ENCODE assay signal across 6 cellular contexts in the genomic region with DNA sequence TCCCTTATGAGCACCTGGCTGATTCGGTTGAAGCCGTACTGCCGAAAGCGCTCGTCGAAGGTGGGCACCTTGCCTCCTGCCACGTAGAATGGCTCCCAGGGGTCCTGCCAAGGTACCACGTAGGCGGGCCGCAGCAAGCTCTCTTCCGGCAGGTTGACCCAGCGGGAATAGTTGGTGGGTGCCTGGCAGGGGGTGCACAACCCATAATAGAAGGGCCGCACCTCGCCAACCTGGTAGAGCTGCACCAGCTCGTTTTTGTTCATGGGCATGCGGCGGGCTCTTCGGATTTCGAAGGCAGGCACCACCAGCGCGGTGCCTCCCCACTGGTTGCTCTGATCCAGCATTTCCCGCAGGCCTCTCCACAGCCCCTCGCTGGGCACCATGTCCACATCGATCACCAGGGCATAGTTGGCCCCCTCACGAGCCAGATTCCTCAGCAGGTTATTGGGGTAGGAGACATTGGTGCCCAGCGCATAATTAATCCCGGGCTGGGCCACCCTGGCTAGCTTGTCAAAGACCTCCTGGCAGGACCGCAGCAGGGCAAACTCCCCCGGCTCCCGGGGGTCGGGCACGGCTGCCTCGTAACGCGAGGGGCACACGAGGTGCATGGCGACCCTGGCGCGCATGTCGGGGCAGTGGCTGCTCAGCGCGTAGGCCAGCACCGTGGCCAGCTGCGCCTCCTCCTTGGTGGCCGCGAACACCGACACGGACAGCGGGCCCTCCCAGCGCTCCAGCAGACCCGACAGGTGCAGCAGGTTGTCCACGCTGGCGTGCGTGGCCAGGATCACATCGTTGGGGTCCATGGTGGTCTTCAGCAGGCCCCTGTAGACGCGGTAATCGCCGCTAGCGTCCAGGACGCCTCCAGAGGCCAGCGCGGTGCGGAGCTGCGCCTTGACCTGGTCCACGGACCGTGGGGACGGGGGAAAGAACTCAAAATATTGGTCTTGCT. TPM values are rescaled to one million over a fixed set of nuclear protein-coding genes. Genes with fewer than 3 reads are reported as not detected.
DNase-seq lines count a peak whose midpoint lies in the region; ATAC-seq and TF ChIP-seq lines count a peak whose summit lies in the region.

No MANE protein-coding gene starts in this region.

- H3K4me1 ChIP-seq in H9 (ENCODE audit: insufficient read depth, low read length) (no peaks in the 10 kb centered on the region), muscle layer of duodenum (ENCODE audit: control insufficient read depth in 1 of 2, insufficient read depth in 2 of 2, low read length in 2 of 2) (peaks cover 23 to 42% of the 10 kb centered on the region in 2 donors)

- H2BK20ac ChIP-seq in H9 (ENCODE audit: low read depth, low read length, poor library complexity, severe bottlenecking) = no peak overlapping the region

- no peaks in the 10 kb centered on the region for H3K9me3 ChIP-seq in H9 (ENCODE audit: control insufficient read depth, low read depth, low read length)
- H3K9me3 ChIP-seq in muscle layer of duodenum (ENCODE audit: control insufficient read depth in 1 of 2, low read length in 2 of 2) = no peaks in the 10 kb centered on the region

- H3K18ac ChIP-seq in H9 (ENCODE audit: insufficient read length, low read depth, low read length) = peak overlapping the region; percentile 37

- DNase-seq in H9 (no peak), GOT3 (lab: John Stamatoyannopoulos, UW) (no peak)
- no peak for DNase-seq in stimulated activated CD4-positive, alpha-beta T cell treated with anti-CD3 and anti-CD28 coated beads, Interleukin-4, amount 100 ng/mL, for 24 hours

- no peak overlapping the region for H2BK15ac ChIP-seq in H9 (ENCODE audit: low read depth, low read length)

- peaks cover 26 to 28% of the 10 kb centered on the region in 2 experiments for H3K4me1 Mint-ChIP-seq in H9

- H3K23ac ChIP-seq in H9 (ENCODE audit: insufficient read length, low read depth, low read length) = no peak overlapping the region

- H3K27ac ChIP-seq in H9 (ENCODE audit: insufficient read length, low read depth, low read length) = no peak overlapping the region
- H3K27ac ChIP-seq in angular gyrus (ENCODE audit: low read depth, low read length) = peak overlapping the region; percentile 98
- peak overlapping the region; percentile 70 for H3K27ac ChIP-seq in muscle layer of duodenum (ENCODE audit: low read length)

- peak overlapping the region; percentile 95 to 98 for H3K4me3 Mint-ChIP-seq in H9

- H2BK5ac ChIP-seq in H9 (ENCODE audit: insufficient read length, low read length) = no peak overlapping the region

- WGBS in H9 (ENCODE audit: extremely low coverage, insufficient read length, low lambda C conversion rate) = no CpG with 5 or more reads among the region's 68 CpGs

- peaks cover 2% of the 10 kb centered on the region; the same call in 1 of the 2 replicates for H3K79me2 ChIP-seq in H9 (ENCODE audit: insufficient read depth, low read length)

- peaks cover 0 to 3% of the 10 kb centered on the region in 2 experiments; a peak in 4 of 5 replicates for H3K9me3 Mint-ChIP-seq in H9

- H3K27me3 Mint-ChIP-seq in H9 (ENCODE audit: low read depth) = peaks cover 4% of the 10 kb centered on the region

- no peak overlapping the region for H4K5ac ChIP-seq in H9 (ENCODE audit: insufficient read length, low read depth, low read length)

- TF ChIP-seq CTCF in H9 (conservative IDR thresholded peaks at IDR 0.05) = no peak

- no peak overlapping the region for H3T11ph ChIP-seq in H9 (ENCODE audit: low read length)

- H3K4me3 ChIP-seq in muscle layer of duodenum (ENCODE audit: low read depth in 1 of 2, low read length in 2 of 2) = peak overlapping the region; percentile 89 to 93

- H3K9ac ChIP-seq in H9 (ENCODE audit: extremely low read depth, insufficient read length, low read length) = peak overlapping the region; percentile 80

- no peak overlapping the region for H2BK120ac ChIP-seq in H9 (ENCODE audit: low read depth, low read length, poor library complexity, severe bottlenecking)

- no peak overlapping the region for H2BK12ac ChIP-seq in H9 (ENCODE audit: insufficient read length, low read depth, low read length)

- H3K4ac ChIP-seq in H9 (ENCODE audit: low read depth, low read length) = no peak overlapping the region

- H3K27ac Mint-ChIP-seq in H9 = peak overlapping the region in 1 of 3 experiments; percentile 44; a peak in 2 of 7 replicates

- H3K36me3 ChIP-seq in muscle layer of duodenum (ENCODE audit: control insufficient read depth in 1 of 2, insufficient read depth in 2 of 2, low read length in 2 of 2) = peaks cover 5 to 8% of the 10 kb centered on the region in 2 donors

- peaks cover 4 to 15% (median 5%) of the 10 kb centered on the region in 3 experiments for H3K36me3 Mint-ChIP-seq in H9 (ENCODE audit: insufficient read depth in 1 of 3, low read depth in 3 of 3)

- peak overlapping the region; percentile 81; the same call in 1 of the 2 replicates for H3K14ac ChIP-seq in H9 (ENCODE audit: insufficient read depth, low read length)

- peaks cover 18% of the 10 kb centered on the region for H3K23me2 ChIP-seq in H9 (ENCODE audit: insufficient read length, low read depth, low read length, poor library complexity, severe bottlenecking)

- H4K91ac ChIP-seq in H9 (ENCODE audit: insufficient read length, low read depth, low read length) = no peak overlapping the region

- H3K79me1 ChIP-seq in H9 (ENCODE audit: insufficient read depth, low read depth, low read length, poor library complexity, severe bottlenecking) = no peaks in the 10 kb centered on the region

- H3K4me2 ChIP-seq in H9 (ENCODE audit: insufficient read depth, insufficient read length, low read length) = peak overlapping the region; percentile 67

- no peak overlapping the region for H3K56ac ChIP-seq in H9 (ENCODE audit: insufficient read length, low read depth, low read length)

- H4K20me1 ChIP-seq in H9 (ENCODE audit: control insufficient read depth, insufficient read depth, insufficient read length) = peaks cover 3% of the 10 kb centered on the region

- H2AK5ac ChIP-seq in H9 (ENCODE audit: insufficient read length, low read length) = no peak overlapping the region

- H3K27me3 ChIP-seq in H9 (ENCODE audit: insufficient read depth, low read length) (no peaks in the 10 kb centered on the region), muscle layer of duodenum (ENCODE audit: low read depth, low read length) (no peaks in the 10 kb centered on the region)

- H4K8ac ChIP-seq in H9 (replicated peaks; ENCODE audit: insufficient read length, low read depth, low read length) = no peak overlapping the region

- no peak for ATAC-seq in GM19023 (IDR thresholded peaks at IDR 0.05; ENCODE audit: unreplicated experiment)

- H2AFZ ChIP-seq in H9 (ENCODE audit: low read length) = no peak overlapping the region

RNA-seq across cellular contexts. Expression of a gene that starts 0.7 kb away (rescaled TPM):
- 24.3 and 26.3 TPM in 2 replicates for total RNA-seq in H9 (2021)

RNA-seq across cellular contexts. Expression of a gene that starts 1.8 kb away (rescaled TPM):
- total RNA-seq in H9 (2021) = 50.1 and 50.5 TPM in 2 replicates

RNA-seq across cellular contexts. Expression of a gene that starts 10.5 kb away (rescaled TPM):
- 5.4 and 5.5 TPM in 2 replicates for total RNA-seq in H9 (2021)

RNA-seq across cellular contexts. Expression of a gene that starts 24.8 kb away (rescaled TPM):
- 29.7 and 29.8 TPM in 2 replicates for total RNA-seq in H9 (2021)

RNA-seq across cellular contexts. Expression of a gene that starts 29.9 kb away (rescaled TPM):
- total RNA-seq in H9 (2021) = 1.3 and 1.5 TPM in 2 replicates
